17 cellular contexts compared by ENCODE assay signal in genomic region chr7:27105161-27106122, GRCh38. TPM values are rescaled to one million over a fixed set of nuclear protein-coding genes. Genes with fewer than 3 reads are reported as not detected.
A peak's percentile ranks its signal among the peaks of the same experiment; 100 is the strongest.
DNase-seq lines count a peak whose midpoint lies in the region; ATAC-seq and TF ChIP-seq lines count a peak whose summit lies in the region.
"Had no signal": no experiment of that assay in that cellular context is flagged by ENCODE, and none has a peak within 500 bp of the region (broad histone marks: within the 10 kb centered on the region; RNA-seq: fewer than 3 reads in every experiment).

No MANE protein-coding gene starts in this region.

- H3K4me1 Mint-ChIP-seq in glutamatergic neuron (ENCODE audit: low read depth, unreplicated experiment): peaks cover 7% of the 10 kb centered on the region

- H4K20me1 ChIP-seq in osteoblast (ENCODE audit: insufficient read depth, low read length): peaks cover 6% of the 10 kb centered on the region

- H3K4me3 ChIP-seq in osteoblast (ENCODE audit: insufficient read depth, low read length) (no peak overlapping the region), aorta (ENCODE audit: low read length in 2 of 2) (no peak overlapping the region)
- H3K4me3 ChIP-seq: testis had no signal

- no peaks in the 10 kb centered on the region for H3K27me3 ChIP-seq in osteoblast (ENCODE audit: insufficient read depth, low read length)
- no peaks in the 10 kb centered on the region for H3K27me3 ChIP-seq in aorta (ENCODE audit: control insufficient read depth in 1 of 2, insufficient read depth in 2 of 2, low read length in 1 of 2)
- H3K27me3 ChIP-seq: testis had no signal

- peaks cover 20% of the 10 kb centered on the region for H3K79me2 ChIP-seq in osteoblast (ENCODE audit: insufficient read depth, low read length)

- H3K27me3 Mint-ChIP-seq in glutamatergic neuron (ENCODE audit: unreplicated experiment): peaks cover 63% of the 10 kb centered on the region

- peaks cover 34% of the 10 kb centered on the region for H3K9me3 Mint-ChIP-seq in glutamatergic neuron (ENCODE audit: unreplicated experiment)

- peak overlapping the region; percentile 30 for H3K4me3 Mint-ChIP-seq in glutamatergic neuron (ENCODE audit: unreplicated experiment)

- DNase-seq in NCI-H82 (lab: John Stamatoyannopoulos, UW): peak; percentile 25
- no peak for DNase-seq in NCI-H82 treated with DMSO at 0.1 percent for 48 hours (lab: John Stamatoyannopoulos, UW; ENCODE audit: unreplicated experiment)
- no peak for DNase-seq in glutamatergic neuron
- DNase-seq in osteoblast (ENCODE audit: insufficient read length, low spot score, missing footprints): no peak
- DNase-seq in aorta: no peak
- no peak for DNase-seq in activated naive CD4-positive, alpha-beta T cell treated with Interleukin-2 at 50 U/mL for 16 hours
- DNase-seq in activated CD4-positive, alpha-beta T cell treated with anti-CD3 and anti-CD28 coated beads, Interleukin-2, amount 50 U/mL, for 4 hours: no peak
- DNase-seq: activated naive CD4-positive, alpha-beta T cell; central memory CD4-positive, alpha-beta T cell; DND-41; heart right ventricle; left ventricle myocardium superior; NCI-H2029 treated with DMSO at 0.1 percent for 48 hours; occipital lobe; testis had no signal

- TF ChIP-seq CTCF in glutamatergic neuron (IDR thresholded peaks at IDR 0.05; ENCODE audit: partially characterized antibody, unreplicated experiment) (no peak), osteoblast (IDR thresholded peaks at IDR 0.05; ENCODE audit: extremely low read depth, low read depth, low read length) (no peak)

- peaks cover 13% of the 10 kb centered on the region for H3K36me3 ChIP-seq in osteoblast (ENCODE audit: insufficient read depth, low read length)
- no peaks in the 10 kb centered on the region for H3K36me3 ChIP-seq in aorta (ENCODE audit: control insufficient read depth in 1 of 2, insufficient read depth in 2 of 2, low read length in 1 of 2)
- H3K36me3 ChIP-seq: heart right ventricle had no signal

- no peak overlapping the region for H3K27ac Mint-ChIP-seq in glutamatergic neuron (ENCODE audit: unreplicated experiment)

- peak overlapping the region; percentile 44 for H3K4me2 ChIP-seq in osteoblast (ENCODE audit: insufficient read depth, low read length)

- H3K4me1 ChIP-seq in osteoblast (ENCODE audit: insufficient read depth, low read length): peaks cover 17% of the 10 kb centered on the region
- peaks cover 0 to 6% of the 10 kb centered on the region in 2 donors for H3K4me1 ChIP-seq in aorta (ENCODE audit: control insufficient read depth in 1 of 2, insufficient read depth in 2 of 2, low read length in 2 of 2)
- H3K4me1 ChIP-seq: testis had no signal

- no peak for ATAC-seq in aorta (ENCODE audit: low FRiP score)
- ATAC-seq in GM19328 (IDR thresholded peaks at IDR 0.05; ENCODE audit: unreplicated experiment): no peak
- ATAC-seq: heart right ventricle, left ventricle myocardium superior had no signal

- 60 to 66% methylated on average over 15 of the region's 15 CpGs for WGBS in aorta, 2 donors

- no peaks in the 10 kb centered on the region for H3K36me3 Mint-ChIP-seq in glutamatergic neuron (ENCODE audit: unreplicated experiment)

- intact Hi-C loops in aorta (cut with DNase I): no loop called here

- H3K9me3 ChIP-seq in osteoblast (ENCODE audit: low read depth, low read length): no peaks in the 10 kb centered on the region
- no peaks in the 10 kb centered on the region for H3K9me3 ChIP-seq in aorta (ENCODE audit: control insufficient read depth, low read length)
- H3K9me3 ChIP-seq: heart right ventricle, testis had no signal

- H3K27ac ChIP-seq in osteoblast (ENCODE audit: low read depth, low read length): peak overlapping the region; percentile 20
- H3K27ac ChIP-seq in aorta (ENCODE audit: low read depth in 1 of 2, low read length in 2 of 2): peak overlapping the region; percentile 50 to 100
- H3K27ac ChIP-seq: 22Rv1, testis had no signal

- no peak overlapping the region for H2AFZ ChIP-seq in osteoblast (ENCODE audit: low read length)

RNA-seq across cellular contexts. Expression of gene HOXA2, which starts 3.0 kb away (rescaled TPM):
- total RNA-seq in glutamatergic neuron (ENCODE audit: unreplicated experiment) (not detected), osteoblast (0.36 and 0.59 TPM in 2 replicates), aorta (1 to 10 TPM; 1.6 to 4.7 TPM)
- 1 to 10 TPM; 2.3 to 3.6 TPM for polyA plus RNA-seq in aorta
- total RNA-seq: occipital lobe had no signal

RNA-seq across cellular contexts. Expression of gene HOXA1, which starts 9.6 kb away (rescaled TPM):
- total RNA-seq in glutamatergic neuron (ENCODE audit: unreplicated experiment) (not detected), osteoblast (0.72 and 1.5 TPM in 2 replicates), aorta (1 to 10 TPM; 1.3 to 1.6 TPM)
- polyA plus RNA-seq in aorta: under 1 TPM; 0.59 to 0.88 TPM
- total RNA-seq: left ventricle myocardium superior, occipital lobe had no signal

RNA-seq across cellular contexts. Expression of gene HOXA4, which starts 25.1 kb away (rescaled TPM):
- not detected for total RNA-seq in glutamatergic neuron (ENCODE audit: unreplicated experiment)
- 0.72 and 1.2 TPM in 2 replicates for total RNA-seq in osteoblast
- 10 to 100 TPM in 1 of 2 donors, 1 to 10 TPM in 1; 5.6 to 11.6 TPM for total RNA-seq in aorta
- 10 to 100 TPM in 1 of 2 donors, 1 to 10 TPM in 1; 2.6 to 10.1 TPM for polyA plus RNA-seq in aorta
- total RNA-seq: occipital lobe had no signal

RNA-seq across cellular contexts. Expression of gene HOXA5, which starts 38.0 kb away (rescaled TPM):
- total RNA-seq in glutamatergic neuron (ENCODE audit: unreplicated experiment) (not detected), osteoblast (3.2 and 5.8 TPM in 2 replicates), aorta (10 to 100 TPM in 1 of 2 donors, 1 to 10 TPM in 1; 8.0 to 11.8 TPM)
- polyA plus RNA-seq in aorta: 1 to 10 TPM; 1.6 to 2.7 TPM
- total RNA-seq: left ventricle myocardium superior, occipital lobe had no signal

RNA-seq across cellular contexts. Expression of gene HOXA6, which starts 42.1 kb away (rescaled TPM):
- total RNA-seq in glutamatergic neuron (ENCODE audit: unreplicated experiment): not detected
- 5.0 and 7.6 TPM in 2 replicates for total RNA-seq in osteoblast
- total RNA-seq in aorta: 1 to 10 TPM; 6.3 to 7.6 TPM
- under 1 TPM in 1 of 2 donors, not detected in 1; 0.97 TPM for polyA plus RNA-seq in aorta
- total RNA-seq: heart right ventricle, left ventricle myocardium superior, occipital lobe, testis had no signal
- polyA plus RNA-seq: heart right ventricle had no signal
